8 cellular contexts compared by ENCODE assay signal in the genomic region with DNA sequence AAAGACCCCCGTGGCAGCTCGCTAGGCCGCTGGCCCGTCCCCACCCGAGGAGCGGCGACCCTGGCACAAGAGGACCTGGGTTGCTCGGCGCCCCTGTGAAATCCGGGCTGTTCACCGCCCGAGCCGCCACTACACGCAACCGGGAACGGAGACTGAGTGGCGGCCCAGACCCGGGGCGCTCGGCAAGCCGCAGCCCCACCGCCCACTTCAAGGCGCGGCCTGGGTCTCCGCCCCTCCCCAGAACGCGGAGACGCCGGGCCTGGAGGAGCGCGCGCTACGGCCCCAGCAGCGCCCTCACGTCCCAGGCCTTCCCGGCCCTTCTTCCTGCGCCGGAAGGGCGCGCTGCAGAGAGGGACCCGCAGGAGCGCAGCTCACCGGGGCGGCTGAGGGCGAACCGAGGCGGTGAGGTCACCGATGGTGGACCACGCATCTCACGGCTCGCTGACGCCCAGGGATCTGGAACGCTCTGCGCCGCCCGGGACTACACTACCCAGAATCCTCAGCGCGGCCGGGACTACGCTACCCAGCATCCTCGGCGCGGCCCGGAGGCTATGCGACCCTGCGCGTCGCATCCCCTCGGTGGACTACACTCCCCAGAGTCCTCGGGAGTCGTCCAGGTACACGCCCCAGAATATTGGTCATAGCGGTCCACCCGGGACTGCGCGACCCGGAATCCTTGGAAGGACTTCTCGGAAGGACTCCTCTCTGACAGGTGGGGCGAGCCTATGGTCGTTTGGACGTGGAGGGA. TPM values are rescaled to one million over a fixed set of nuclear protein-coding genes. Genes with fewer than 3 reads are reported as not detected.
DNase-seq lines count a peak whose midpoint lies in the region; ATAC-seq, FAIRE-seq and TF ChIP-seq lines count a peak whose summit lies in the region.

A gene (minus strand): TSS at position 470 of the 748 bp plus-strand sequence. CDS start 10,436 bp downstream, outside the sequence.

- H3K4me1 Mint-ChIP-seq in endothelial cell (ENCODE audit: unreplicated experiment), result peaks cover 6% of the 10 kb centered on the region
- peaks cover 8% of the 10 kb centered on the region for H3K4me1 Mint-ChIP-seq in mesothelial cell of epicardium

- H3K4me2 ChIP-seq in OCI-LY1 (ENCODE audit: low read length), result peak within 1 kb of the TSS; percentile 73

- no peaks in the 10 kb centered on the region for H3K79me2 ChIP-seq in OCI-LY1 (ENCODE audit: insufficient read depth, low read length)

- H3K9ac ChIP-seq in HUES64 (ENCODE audit: low read depth, low read length) (peak within 1 kb of the TSS; percentile 89), OCI-LY1 (ENCODE audit: low read length) (peak within 1 kb of the TSS; percentile 89)

- peaks cover 6% of the 10 kb centered on the region; the same call in 1 of the 2 replicates for H3K9me3 ChIP-seq in HUES64 (ENCODE audit: insufficient read depth, low read depth, low read length)
- peaks cover 9% of the 10 kb centered on the region; the same call in 1 of the 2 replicates for H3K9me3 ChIP-seq in OCI-LY1 (ENCODE audit: low read length)

- H3K4me1 ChIP-seq in HUES64 (ENCODE audit: insufficient read depth, low read length) (no peaks in the 10 kb centered on the region), OCI-LY1 (ENCODE audit: insufficient read depth, low read length, severe bottlenecking) (peaks cover 14% of the 10 kb centered on the region)

- no peaks in the 10 kb centered on the region for H3K9me2 ChIP-seq in OCI-LY1 (ENCODE audit: low read depth, low read length)

- peak within 1 kb of the TSS; percentile 21 for H3K27ac Mint-ChIP-seq in endothelial cell (ENCODE audit: unreplicated experiment)
- H3K27ac Mint-ChIP-seq in mesothelial cell of epicardium, result peak within 1 kb of the TSS; percentile 93

- H2AFZ ChIP-seq in OCI-LY1 (ENCODE audit: low read length), result peak within 1 kb of the TSS; percentile 92

- H3K27me3 ChIP-seq in HUES64 (ENCODE audit: insufficient read depth, low read length) (no peaks in the 10 kb centered on the region), OCI-LY1 (ENCODE audit: insufficient read depth, low read length) (no peaks in the 10 kb centered on the region)

- peaks cover 4% of the 10 kb centered on the region for H3K36me3 Mint-ChIP-seq in endothelial cell (ENCODE audit: low read depth, unreplicated experiment)
- H3K36me3 Mint-ChIP-seq in mesothelial cell of epicardium, result peaks cover 13% of the 10 kb centered on the region

- no peak for TF ChIP-seq CTCF in D721Med (IDR thresholded peaks at IDR 0.05; ENCODE audit: insufficient read depth, missing control alignments)
- TF ChIP-seq CTCF in OCI-LY1 (IDR thresholded peaks at IDR 0.05; ENCODE audit: low read length), result no peak; the same call in 1 of the 2 replicates
- no peak for TF ChIP-seq CTCF in endothelial cell (IDR thresholded peaks at IDR 0.05; ENCODE audit: unreplicated experiment)
- no peak for TF ChIP-seq CTCF in mesothelial cell of epicardium (IDR thresholded peaks at IDR 0.05; ENCODE audit: unreplicated experiment)

- peak within 1 kb of the TSS; percentile 92 for H3K27ac ChIP-seq in HUES64 (ENCODE audit: low read depth, low read length)
- no peak within 1 kb of the TSS for H3K27ac ChIP-seq in OCI-LY1 (ENCODE audit: low read depth, low read length, poor library complexity, severe bottlenecking)

- under 1% methylated on average over 81 of the region's 81 CpGs for WGBS in HUES64

- H3K36me3 ChIP-seq in HUES64 (ENCODE audit: insufficient read depth, low read length) (peaks cover 10% of the 10 kb centered on the region; the same call in 1 of the 2 replicates), OCI-LY1 (ENCODE audit: insufficient read depth, low read length) (0 out of 2 replicates have a peak, but pooled peaks cover 3% of the 10 kb centered on the region)

- DNase-seq in D721Med (ENCODE audit: insufficient read length, low spot score), result peak; percentile 75
- DNase-seq in activated CD8-positive, alpha-beta memory T cell treated with anti-CD3 and anti-CD28 coated beads, Interleukin-2, amount 50 U/mL, for 4 hours, result peak; percentile 94
- DNase-seq in endothelial cell (ENCODE audit: low spot score), result peak; percentile 95
- peak; percentile 87 to 96 for DNase-seq in mesothelial cell of epicardium (ENCODE audit: low spot score in 2 of 2, unreplicated experiment in 2 of 2)
- DNase-seq in stimulated activated CD8-positive, alpha-beta memory T cell treated with anti-CD3 and anti-CD28 coated beads, Interleukin-15, amount 100 ng/mL, for 48 hours (ENCODE audit: low read depth in 2 of 2), result peak; percentile 92 to 93

- H3K4me3 Mint-ChIP-seq in endothelial cell (ENCODE audit: unreplicated experiment), result peak within 1 kb of the TSS; percentile 93
- H3K4me3 Mint-ChIP-seq in mesothelial cell of epicardium, result peak within 1 kb of the TSS; percentile 96

- H3F3A ChIP-seq in OCI-LY1 (ENCODE audit: insufficient read depth, low read length), result no peaks in the 10 kb centered on the region

- no peaks in the 10 kb centered on the region for H4K20me1 ChIP-seq in OCI-LY1 (ENCODE audit: insufficient read depth, low read length)

- H3K27me3 Mint-ChIP-seq in endothelial cell (ENCODE audit: unreplicated experiment) (peaks cover under 1% of the 10 kb centered on the region), mesothelial cell of epicardium (ENCODE audit: low read depth) (no peaks in the 10 kb centered on the region)

- FAIRE-seq in D721Med (lab: Jason Lieb, UNC), result no peak

- peak within 1 kb of the TSS; percentile 74 for H3K4me3 ChIP-seq in HUES64 (ENCODE audit: low read length)
- peak within 1 kb of the TSS; percentile 85 for H3K4me3 ChIP-seq in OCI-LY1 (ENCODE audit: low read depth, low read length, poor library complexity, severe bottlenecking)

- peak; percentile 94 for ATAC-seq in GM21447 (IDR thresholded peaks at IDR 0.05; ENCODE audit: unreplicated experiment)

- no peaks in the 10 kb centered on the region for H3K9me3 Mint-ChIP-seq in endothelial cell (ENCODE audit: unreplicated experiment)
- H3K9me3 Mint-ChIP-seq in mesothelial cell of epicardium, result peaks cover 24% of the 10 kb centered on the region

RNA-seq across cellular contexts. Expression of the gene that starts here (rescaled TPM):
- 5.1 TPM for polyA plus RNA-seq in HUES64 (2013, experiment 1 of 2)
- 6.0 TPM for polyA plus RNA-seq in HUES64 (2013, experiment 2 of 2)
- total RNA-seq in endothelial cell (ENCODE audit: unreplicated experiment), result 16.7 TPM
- total RNA-seq in mesothelial cell of epicardium, result 23.9 to 27.1 TPM (median 25.5 TPM) in 3 replicates
